In the genomic region with DNA sequence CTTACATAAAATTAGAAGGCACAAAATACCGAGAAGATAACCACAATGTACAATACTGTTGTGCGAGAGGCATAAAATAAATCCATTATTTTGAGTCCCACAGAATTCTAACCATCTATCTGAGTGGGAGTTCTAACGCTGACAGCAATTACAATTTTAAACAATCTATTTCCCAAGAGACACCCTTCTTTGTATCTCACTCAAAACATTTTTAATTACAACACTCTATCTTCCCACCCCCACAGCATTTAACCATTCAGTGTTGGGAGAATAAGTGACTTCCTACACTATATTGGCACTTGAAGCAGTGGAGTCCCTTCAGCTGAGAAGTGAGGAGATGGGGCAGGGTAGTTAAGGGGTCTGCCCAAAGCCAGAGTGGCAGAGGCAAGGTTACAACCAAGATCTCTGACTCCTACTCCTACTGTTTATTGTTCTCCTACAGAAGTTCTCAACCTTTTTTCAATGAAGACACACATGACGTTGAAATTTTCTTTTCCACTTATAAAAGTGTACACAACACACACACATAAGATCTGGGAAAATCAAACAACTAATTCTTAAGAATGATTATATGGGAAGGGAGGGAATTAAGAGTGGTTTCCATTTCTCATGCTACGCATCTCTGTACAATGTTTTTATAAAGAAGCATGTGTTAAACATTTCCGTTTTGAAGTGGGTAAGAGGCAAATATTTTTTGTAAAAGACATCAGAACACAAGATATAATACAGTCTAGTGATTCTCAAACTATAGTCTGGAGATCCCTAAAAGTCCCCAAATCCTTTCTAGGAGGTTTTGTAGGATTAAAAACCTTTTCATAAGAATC, we compare ENCODE assay signal across 1 cellular context.
TF ChIP-seq lines count a peak whose summit lies in the region.

No MANE protein-coding gene starts in this region.

TF ChIP-seq in GM23338, 12 proteins besides CTCF, POLR2A, EP300 and RAD21:
- TF ChIP-seq EZH2 (IDR thresholded peaks at IDR 0.05; ENCODE audit: low read depth, unreplicated experiment) (no peak), JUNB (IDR thresholded peaks at IDR 0.05; ENCODE audit: unreplicated experiment) (no peak), POLR2AphosphoS5 (IDR thresholded peaks at IDR 0.05; ENCODE audit: low read depth) (no peak), ZNF462 (CRISPR knock-in tag; IDR thresholded peaks at IDR 0.05) (no peak), ZNF114 (CRISPR knock-in tag; IDR thresholded peaks at IDR 0.05) (no peak), STAT1 (IDR thresholded peaks at IDR 0.05; ENCODE audit: unreplicated experiment) (no peak), ETS1 (IDR thresholded peaks at IDR 0.05) (no peak), NANOG (IDR thresholded peaks at IDR 0.05; ENCODE audit: borderline replicate concordance) (no peak), CREB1 (CRISPR knock-in tag; IDR thresholded peaks at IDR 0.05; ENCODE audit: low read depth) (no peak), ZNF331 (CRISPR knock-in tag; IDR thresholded peaks at IDR 0.05; ENCODE audit: low read depth) (no peak), EZH2phosphoT487 (IDR thresholded peaks at IDR 0.05; ENCODE audit: unreplicated experiment) (no peak)
- TF ChIP-seq, protein P1, sequence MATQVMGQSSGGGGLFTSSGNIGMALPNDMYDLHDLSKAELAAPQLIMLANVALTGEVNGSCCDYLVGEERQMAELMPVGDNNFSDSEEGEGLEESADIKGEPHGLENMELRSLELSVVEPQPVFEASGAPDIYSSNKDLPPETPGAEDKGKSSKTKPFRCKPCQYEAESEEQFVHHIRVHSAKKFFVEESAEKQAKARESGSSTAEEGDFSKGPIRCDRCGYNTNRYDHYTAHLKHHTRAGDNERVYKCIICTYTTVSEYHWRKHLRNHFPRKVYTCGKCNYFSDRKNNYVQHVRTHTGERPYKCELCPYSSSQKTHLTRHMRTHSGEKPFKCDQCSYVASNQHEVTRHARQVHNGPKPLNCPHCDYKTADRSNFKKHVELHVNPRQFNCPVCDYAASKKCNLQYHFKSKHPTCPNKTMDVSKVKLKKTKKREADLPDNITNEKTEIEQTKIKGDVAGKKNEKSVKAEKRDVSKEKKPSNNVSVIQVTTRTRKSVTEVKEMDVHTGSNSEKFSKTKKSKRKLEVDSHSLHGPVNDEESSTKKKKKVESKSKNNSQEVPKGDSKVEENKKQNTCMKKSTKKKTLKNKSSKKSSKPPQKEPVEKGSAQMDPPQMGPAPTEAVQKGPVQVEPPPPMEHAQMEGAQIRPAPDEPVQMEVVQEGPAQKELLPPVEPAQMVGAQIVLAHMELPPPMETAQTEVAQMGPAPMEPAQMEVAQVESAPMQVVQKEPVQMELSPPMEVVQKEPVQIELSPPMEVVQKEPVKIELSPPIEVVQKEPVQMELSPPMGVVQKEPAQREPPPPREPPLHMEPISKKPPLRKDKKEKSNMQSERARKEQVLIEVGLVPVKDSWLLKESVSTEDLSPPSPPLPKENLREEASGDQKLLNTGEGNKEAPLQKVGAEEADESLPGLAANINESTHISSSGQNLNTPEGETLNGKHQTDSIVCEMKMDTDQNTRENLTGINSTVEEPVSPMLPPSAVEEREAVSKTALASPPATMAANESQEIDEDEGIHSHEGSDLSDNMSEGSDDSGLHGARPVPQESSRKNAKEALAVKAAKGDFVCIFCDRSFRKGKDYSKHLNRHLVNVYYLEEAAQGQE (IDR thresholded peaks at IDR 0.05; ENCODE audit: unreplicated experiment) = no peak
TF ChIP-seq in GM23338: peak in this region for 0.
